Comparison of ENCODE assay signal across 1 cellular context in the genomic region with DNA sequence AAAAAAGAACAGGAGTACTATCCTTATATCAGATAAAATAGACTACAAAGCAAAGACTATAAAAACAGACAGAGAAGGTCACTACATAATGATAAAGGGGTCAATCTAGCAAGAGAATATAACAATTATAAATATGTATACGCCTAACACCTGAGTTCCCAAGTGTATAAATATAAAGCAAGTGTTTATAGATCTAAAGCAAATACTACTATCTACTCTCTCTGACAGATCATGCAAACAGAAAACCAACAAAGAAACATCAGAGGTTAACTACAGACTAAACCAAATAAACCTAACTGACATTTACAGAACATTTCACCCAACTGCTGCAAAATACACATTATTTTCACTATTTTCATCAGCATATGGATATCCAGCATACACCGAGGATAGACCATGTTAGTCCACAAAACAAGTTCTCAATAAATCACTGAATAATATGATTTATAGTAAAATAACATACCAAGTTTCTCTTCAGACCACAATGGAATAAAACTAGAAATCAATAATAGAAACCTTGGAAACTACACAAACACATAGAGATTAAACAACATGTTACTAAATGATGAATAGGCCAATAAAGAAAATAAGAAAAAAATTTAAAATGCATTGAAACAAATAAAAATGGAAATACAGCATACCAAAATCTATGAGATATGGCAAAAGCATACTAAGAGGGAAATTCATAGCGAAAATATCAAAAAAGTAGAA.
A peak's percentile ranks its signal among the peaks of the same experiment; 100 is the strongest.
TF ChIP-seq lines count a peak whose summit lies in the region.

No MANE protein-coding gene starts in this region.

TF ChIP-seq in HepG2, 621 proteins besides CTCF, POLR2A, EP300 and RAD21 (continued from another document and continues in another):
- TF ChIP-seq MXD4 (CRISPR knock-in tag; IDR thresholded peaks at IDR 0.05) (no peak), RARA (CRISPR knock-in tag; IDR thresholded peaks at IDR 0.05) (0 out of 2 replicates have a peak, but pooled peaks have one; percentile 18), MBD4 (IDR thresholded peaks at IDR 0.05; ENCODE audit: borderline replicate concordance, low read length) (no peak), PRMT3 (CRISPR knock-in tag; IDR thresholded peaks at IDR 0.05; ENCODE audit: borderline replicate concordance, low read depth) (no peak), HMGA1 (CRISPR knock-in tag; conservative IDR thresholded peaks at IDR 0.05) (no peak), AKAP8 (CRISPR knock-in tag; IDR thresholded peaks at IDR 0.05) (no peak), ZNF224 (CRISPR knock-in tag; IDR thresholded peaks at IDR 0.05) (no peak), NFIC (IDR thresholded peaks at IDR 0.05; ENCODE audit: low read length) (no peak), SUZ12 (IDR thresholded peaks at IDR 0.05; ENCODE audit: low read depth, low read length) (no peak), KAT8 (CRISPR knock-in tag; IDR thresholded peaks at IDR 0.05) (no peak), IRX3 (CRISPR knock-in tag; IDR thresholded peaks at IDR 0.05; ENCODE audit: borderline replicate concordance, low read depth) (no peak), ASH2L (IDR thresholded peaks at IDR 0.05; ENCODE audit: insufficient read length, low read depth, low read length) (no peak), ELF4 (CRISPR knock-in tag; IDR thresholded peaks at IDR 0.05; ENCODE audit: borderline replicate concordance) (no peak), SIN3A (IDR thresholded peaks at IDR 0.05; ENCODE audit: borderline replicate concordance, low read depth, low read length) (no peak), ELF1 (CRISPR knock-in tag; IDR thresholded peaks at IDR 0.05) (no peak), PHF20 (CRISPR knock-in tag; IDR thresholded peaks at IDR 0.05) (no peak), LCORL (IDR thresholded peaks at IDR 0.05) (no peak), LCORL (CRISPR knock-in tag; IDR thresholded peaks at IDR 0.05) (no peak), TSC22D2 (CRISPR knock-in tag; IDR thresholded peaks at IDR 0.05; ENCODE audit: borderline replicate concordance) (no peak), ZNF614 (CRISPR knock-in tag; IDR thresholded peaks at IDR 0.05; ENCODE audit: borderline replicate concordance) (no peak), NR2F6 (IDR thresholded peaks at IDR 0.05) (peak; percentile 61), NR2F6 (CRISPR knock-in tag; IDR thresholded peaks at IDR 0.05) (peak; percentile 49; the same call in 1 of the 2 replicates), TBP (CRISPR knock-in tag; IDR thresholded peaks at IDR 0.05) (no peak), ARHGAP35 (CRISPR knock-in tag; IDR thresholded peaks at IDR 0.05; ENCODE audit: borderline replicate concordance) (no peak), CHD2 (IDR thresholded peaks at IDR 0.05; ENCODE audit: low read depth, low read length) (no peak)
- TF ChIP-seq, protein P1, sequence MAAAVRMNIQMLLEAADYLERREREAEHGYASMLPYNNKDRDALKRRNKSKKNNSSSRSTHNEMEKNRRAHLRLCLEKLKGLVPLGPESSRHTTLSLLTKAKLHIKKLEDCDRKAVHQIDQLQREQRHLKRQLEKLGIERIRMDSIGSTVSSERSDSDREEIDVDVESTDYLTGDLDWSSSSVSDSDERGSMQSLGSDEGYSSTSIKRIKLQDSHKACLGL (CRISPR knock-in tag; IDR thresholded peaks at IDR 0.05): no peak
- TF ChIP-seq, protein P2, sequence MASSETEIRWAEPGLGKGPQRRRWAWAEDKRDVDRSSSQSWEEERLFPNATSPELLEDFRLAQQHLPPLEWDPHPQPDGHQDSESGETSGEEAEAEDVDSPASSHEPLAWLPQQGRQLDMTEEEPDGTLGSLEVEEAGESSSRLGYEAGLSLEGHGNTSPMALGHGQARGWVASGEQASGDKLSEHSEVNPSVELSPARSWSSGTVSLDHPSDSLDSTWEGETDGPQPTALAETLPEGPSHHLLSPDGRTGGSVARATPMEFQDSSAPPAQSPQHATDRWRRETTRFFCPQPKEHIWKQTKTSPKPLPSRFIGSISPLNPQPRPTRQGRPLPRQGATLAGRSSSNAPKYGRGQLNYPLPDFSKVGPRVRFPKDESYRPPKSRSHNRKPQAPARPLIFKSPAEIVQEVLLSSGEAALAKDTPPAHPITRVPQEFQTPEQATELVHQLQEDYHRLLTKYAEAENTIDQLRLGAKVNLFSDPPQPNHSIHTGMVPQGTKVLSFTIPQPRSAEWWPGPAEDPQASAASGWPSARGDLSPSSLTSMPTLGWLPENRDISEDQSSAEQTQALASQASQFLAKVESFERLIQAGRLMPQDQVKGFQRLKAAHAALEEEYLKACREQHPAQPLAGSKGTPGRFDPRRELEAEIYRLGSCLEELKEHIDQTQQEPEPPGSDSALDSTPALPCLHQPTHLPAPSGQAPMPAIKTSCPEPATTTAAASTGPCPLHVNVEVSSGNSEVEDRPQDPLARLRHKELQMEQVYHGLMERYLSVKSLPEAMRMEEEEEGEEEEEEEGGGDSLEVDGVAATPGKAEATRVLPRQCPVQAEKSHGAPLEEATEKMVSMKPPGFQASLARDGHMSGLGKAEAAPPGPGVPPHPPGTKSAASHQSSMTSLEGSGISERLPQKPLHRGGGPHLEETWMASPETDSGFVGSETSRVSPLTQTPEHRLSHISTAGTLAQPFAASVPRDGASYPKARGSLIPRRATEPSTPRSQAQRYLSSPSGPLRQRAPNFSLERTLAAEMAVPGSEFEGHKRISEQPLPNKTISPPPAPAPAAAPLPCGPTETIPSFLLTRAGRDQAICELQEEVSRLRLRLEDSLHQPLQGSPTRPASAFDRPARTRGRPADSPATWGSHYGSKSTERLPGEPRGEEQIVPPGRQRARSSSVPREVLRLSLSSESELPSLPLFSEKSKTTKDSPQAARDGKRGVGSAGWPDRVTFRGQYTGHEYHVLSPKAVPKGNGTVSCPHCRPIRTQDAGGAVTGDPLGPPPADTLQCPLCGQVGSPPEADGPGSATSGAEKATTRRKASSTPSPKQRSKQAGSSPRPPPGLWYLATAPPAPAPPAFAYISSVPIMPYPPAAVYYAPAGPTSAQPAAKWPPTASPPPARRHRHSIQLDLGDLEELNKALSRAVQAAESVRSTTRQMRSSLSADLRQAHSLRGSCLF (CRISPR knock-in tag; IDR thresholded peaks at IDR 0.05; ENCODE audit: borderline replicate concordance): no peak
- TF ChIP-seq, protein P3, sequence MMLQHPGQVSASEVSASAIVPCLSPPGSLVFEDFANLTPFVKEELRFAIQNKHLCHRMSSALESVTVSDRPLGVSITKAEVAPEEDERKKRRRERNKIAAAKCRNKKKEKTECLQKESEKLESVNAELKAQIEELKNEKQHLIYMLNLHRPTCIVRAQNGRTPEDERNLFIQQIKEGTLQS (CRISPR knock-in tag; IDR thresholded peaks at IDR 0.05): no peak
- TF ChIP-seq, protein P4, sequence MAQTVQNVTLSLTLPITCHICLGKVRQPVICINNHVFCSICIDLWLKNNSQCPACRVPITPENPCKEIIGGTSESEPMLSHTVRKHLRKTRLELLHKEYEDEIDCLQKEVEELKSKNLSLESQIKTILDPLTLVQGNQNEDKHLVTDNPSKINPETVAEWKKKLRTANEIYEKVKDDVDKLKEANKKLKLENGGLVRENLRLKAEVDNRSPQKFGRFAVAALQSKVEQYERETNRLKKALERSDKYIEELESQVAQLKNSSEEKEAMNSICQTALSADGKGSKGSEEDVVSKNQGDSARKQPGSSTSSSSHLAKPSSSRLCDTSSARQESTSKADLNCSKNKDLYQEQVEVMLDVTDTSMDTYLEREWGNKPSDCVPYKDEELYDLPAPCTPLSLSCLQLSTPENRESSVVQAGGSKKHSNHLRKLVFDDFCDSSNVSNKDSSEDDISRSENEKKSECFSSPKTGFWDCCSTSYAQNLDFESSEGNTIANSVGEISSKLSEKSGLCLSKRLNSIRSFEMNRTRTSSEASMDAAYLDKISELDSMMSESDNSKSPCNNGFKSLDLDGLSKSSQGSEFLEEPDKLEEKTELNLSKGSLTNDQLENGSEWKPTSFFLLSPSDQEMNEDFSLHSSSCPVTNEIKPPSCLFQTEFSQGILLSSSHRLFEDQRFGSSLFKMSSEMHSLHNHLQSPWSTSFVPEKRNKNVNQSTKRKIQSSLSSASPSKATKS (CRISPR knock-in tag; IDR thresholded peaks at IDR 0.05): no peak
- TF ChIP-seq, protein P5, sequence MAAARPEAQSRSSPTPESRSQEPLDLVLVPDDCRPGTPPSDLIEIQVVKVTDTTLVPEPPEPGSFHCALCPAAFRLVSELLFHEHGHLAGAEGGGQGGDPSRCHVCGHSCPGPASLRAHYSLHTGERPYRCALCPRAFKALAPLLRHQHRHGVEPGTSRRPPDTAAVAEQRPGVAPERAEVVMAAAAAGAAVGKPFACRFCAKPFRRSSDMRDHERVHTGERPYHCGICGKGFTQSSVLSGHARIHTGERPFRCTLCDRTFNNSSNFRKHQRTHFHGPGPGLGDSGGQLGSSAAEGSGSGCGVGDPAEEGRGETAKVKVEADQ (CRISPR knock-in tag; IDR thresholded peaks at IDR 0.05; ENCODE audit: borderline replicate concordance): no peak
- TF ChIP-seq, protein P6, sequence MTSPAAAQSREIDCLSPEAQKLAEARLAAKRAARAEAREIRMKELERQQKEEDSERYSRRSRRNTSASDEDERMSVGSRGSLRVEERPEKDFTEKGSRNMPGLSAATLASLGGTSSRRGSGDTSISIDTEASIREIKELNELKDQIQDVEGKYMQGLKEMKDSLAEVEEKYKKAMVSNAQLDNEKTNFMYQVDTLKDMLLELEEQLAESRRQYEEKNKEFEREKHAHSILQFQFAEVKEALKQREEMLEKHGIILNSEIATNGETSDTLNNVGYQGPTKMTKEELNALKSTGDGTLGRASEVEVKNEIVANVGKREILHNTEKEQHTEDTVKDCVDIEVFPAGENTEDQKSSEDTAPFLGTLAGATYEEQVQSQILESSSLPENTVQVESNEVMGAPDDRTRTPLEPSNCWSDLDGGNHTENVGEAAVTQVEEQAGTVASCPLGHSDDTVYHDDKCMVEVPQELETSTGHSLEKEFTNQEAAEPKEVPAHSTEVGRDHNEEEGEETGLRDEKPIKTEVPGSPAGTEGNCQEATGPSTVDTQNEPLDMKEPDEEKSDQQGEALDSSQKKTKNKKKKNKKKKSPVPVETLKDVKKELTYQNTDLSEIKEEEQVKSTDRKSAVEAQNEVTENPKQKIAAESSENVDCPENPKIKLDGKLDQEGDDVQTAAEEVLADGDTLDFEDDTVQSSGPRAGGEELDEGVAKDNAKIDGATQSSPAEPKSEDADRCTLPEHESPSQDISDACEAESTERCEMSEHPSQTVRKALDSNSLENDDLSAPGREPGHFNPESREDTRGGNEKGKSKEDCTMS (CRISPR knock-in tag; conservative IDR thresholded peaks at IDR 0.05): no peak
- TF ChIP-seq, protein P7, sequence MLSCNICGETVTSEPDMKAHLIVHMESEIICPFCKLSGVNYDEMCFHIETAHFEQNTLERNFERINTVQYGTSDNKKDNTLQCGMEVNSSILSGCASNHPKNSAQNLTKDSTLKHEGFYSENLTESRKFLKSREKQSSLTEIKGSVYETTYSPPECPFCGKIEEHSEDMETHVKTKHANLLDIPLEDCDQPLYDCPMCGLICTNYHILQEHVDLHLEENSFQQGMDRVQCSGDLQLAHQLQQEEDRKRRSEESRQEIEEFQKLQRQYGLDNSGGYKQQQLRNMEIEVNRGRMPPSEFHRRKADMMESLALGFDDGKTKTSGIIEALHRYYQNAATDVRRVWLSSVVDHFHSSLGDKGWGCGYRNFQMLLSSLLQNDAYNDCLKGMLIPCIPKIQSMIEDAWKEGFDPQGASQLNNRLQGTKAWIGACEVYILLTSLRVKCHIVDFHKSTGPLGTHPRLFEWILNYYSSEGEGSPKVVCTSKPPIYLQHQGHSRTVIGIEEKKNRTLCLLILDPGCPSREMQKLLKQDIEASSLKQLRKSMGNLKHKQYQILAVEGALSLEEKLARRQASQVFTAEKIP (CRISPR knock-in tag; IDR thresholded peaks at IDR 0.05; ENCODE audit: borderline replicate concordance): no peak
- TF ChIP-seq, protein P8, sequence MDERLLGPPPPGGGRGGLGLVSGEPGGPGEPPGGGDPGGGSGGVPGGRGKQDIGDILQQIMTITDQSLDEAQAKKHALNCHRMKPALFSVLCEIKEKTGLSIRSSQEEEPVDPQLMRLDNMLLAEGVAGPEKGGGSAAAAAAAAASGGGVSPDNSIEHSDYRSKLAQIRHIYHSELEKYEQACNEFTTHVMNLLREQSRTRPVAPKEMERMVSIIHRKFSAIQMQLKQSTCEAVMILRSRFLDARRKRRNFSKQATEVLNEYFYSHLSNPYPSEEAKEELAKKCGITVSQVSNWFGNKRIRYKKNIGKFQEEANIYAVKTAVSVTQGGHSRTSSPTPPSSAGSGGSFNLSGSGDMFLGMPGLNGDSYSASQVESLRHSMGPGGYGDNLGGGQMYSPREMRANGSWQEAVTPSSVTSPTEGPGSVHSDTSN (CRISPR knock-in tag; IDR thresholded peaks at IDR 0.05): no peak
- TF ChIP-seq, protein P9, sequence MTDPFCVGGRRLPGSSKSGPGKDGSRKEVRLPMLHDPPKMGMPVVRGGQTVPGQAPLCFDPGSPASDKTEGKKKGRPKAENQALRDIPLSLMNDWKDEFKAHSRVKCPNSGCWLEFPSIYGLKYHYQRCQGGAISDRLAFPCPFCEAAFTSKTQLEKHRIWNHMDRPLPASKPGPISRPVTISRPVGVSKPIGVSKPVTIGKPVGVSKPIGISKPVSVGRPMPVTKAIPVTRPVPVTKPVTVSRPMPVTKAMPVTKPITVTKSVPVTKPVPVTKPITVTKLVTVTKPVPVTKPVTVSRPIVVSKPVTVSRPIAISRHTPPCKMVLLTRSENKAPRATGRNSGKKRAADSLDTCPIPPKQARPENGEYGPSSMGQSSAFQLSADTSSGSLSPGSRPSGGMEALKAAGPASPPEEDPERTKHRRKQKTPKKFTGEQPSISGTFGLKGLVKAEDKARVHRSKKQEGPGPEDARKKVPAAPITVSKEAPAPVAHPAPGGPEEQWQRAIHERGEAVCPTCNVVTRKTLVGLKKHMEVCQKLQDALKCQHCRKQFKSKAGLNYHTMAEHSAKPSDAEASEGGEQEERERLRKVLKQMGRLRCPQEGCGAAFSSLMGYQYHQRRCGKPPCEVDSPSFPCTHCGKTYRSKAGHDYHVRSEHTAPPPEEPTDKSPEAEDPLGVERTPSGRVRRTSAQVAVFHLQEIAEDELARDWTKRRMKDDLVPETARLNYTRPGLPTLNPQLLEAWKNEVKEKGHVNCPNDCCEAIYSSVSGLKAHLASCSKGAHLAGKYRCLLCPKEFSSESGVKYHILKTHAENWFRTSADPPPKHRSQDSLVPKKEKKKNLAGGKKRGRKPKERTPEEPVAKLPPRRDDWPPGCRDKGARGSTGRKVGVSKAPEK (CRISPR knock-in tag; IDR thresholded peaks at IDR 0.05; ENCODE audit: borderline replicate concordance): no peak
- TF ChIP-seq, protein P10, sequence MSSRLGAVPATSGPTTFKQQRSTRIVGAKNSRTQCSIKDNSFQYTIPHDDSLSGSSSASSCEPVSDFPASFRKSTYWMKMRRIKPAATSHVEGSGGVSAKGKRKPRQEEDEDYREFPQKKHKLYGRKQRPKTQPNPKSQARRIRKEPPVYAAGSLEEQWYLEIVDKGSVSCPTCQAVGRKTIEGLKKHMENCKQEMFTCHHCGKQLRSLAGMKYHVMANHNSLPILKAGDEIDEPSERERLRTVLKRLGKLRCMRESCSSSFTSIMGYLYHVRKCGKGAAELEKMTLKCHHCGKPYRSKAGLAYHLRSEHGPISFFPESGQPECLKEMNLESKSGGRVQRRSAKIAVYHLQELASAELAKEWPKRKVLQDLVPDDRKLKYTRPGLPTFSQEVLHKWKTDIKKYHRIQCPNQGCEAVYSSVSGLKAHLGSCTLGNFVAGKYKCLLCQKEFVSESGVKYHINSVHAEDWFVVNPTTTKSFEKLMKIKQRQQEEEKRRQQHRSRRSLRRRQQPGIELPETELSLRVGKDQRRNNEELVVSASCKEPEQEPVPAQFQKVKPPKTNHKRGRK (CRISPR knock-in tag; IDR thresholded peaks at IDR 0.05): no peak
